In the genomic region with DNA sequence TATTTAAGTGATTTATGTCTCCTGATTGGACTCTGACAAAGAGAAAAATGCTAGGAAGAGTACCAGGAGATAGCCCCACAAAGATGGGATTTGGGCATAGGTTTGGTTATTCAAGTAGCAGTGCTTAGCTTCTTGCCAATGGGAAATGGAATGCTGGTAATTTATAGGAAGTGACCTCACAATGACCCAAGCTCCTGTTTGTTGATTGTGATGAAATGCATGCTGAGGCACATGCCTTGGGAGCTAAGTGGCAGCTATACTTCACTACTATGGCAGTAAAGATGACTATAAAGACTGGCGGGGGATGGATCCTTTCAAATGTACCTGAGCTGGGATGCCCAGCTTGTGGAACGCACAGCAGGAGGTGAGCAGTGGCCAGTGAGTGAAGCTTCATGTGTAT, we compare ENCODE assay signal across 2 cellular contexts.
TF ChIP-seq lines count a peak whose summit lies in the region.

No MANE protein-coding gene starts in this region.

TF ChIP-seq in HEK293, 187 proteins besides CTCF, POLR2A, EP300 and RAD21:
- TF ChIP-seq, protein P1, sequence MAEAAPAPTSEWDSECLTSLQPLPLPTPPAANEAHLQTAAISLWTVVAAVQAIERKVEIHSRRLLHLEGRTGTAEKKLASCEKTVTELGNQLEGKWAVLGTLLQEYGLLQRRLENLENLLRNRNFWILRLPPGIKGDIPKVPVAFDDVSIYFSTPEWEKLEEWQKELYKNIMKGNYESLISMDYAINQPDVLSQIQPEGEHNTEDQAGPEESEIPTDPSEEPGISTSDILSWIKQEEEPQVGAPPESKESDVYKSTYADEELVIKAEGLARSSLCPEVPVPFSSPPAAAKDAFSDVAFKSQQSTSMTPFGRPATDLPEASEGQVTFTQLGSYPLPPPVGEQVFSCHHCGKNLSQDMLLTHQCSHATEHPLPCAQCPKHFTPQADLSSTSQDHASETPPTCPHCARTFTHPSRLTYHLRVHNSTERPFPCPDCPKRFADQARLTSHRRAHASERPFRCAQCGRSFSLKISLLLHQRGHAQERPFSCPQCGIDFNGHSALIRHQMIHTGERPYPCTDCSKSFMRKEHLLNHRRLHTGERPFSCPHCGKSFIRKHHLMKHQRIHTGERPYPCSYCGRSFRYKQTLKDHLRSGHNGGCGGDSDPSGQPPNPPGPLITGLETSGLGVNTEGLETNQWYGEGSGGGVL (tag by site-specific recombination; IDR thresholded peaks at IDR 0.05) = no peak
- TF ChIP-seq ZBTB21 (tag by site-specific recombination; IDR thresholded peaks at IDR 0.05) (0 out of 2 replicates have a peak, but pooled peaks have one; percentile 25), KLF10 (tag by site-specific recombination; IDR thresholded peaks at IDR 0.05) (no peak), SP3 (tag by site-specific recombination; IDR thresholded peaks at IDR 0.05) (no peak), ZNF433 (tag by site-specific recombination; IDR thresholded peaks at IDR 0.05; ENCODE audit: low read depth) (no peak), BCL11B (tag by site-specific recombination; IDR thresholded peaks at IDR 0.05; ENCODE audit: low read depth) (no peak), ZBTB7A (tag by site-specific recombination; IDR thresholded peaks at IDR 0.05; ENCODE audit: low read depth) (no peak)
- TF ChIP-seq, protein P2, sequence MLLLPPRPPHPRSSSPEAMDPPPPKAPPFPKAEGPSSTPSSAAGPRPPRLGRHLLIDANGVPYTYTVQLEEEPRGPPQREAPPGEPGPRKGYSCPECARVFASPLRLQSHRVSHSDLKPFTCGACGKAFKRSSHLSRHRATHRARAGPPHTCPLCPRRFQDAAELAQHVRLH (tag by site-specific recombination; IDR thresholded peaks at IDR 0.05) = no peak

TF ChIP-seq in WTC11, 78 proteins besides CTCF, POLR2A, EP300 and RAD21:
- no peak for TF ChIP-seq TEAD4 (CRISPR knock-in tag; IDR thresholded peaks at IDR 0.05)
- peak; percentile 84; the same call in 1 of the 2 replicates for TF ChIP-seq ZNF416 (CRISPR knock-in tag; IDR thresholded peaks at IDR 0.05)
- TF ChIP-seq, protein P3, sequence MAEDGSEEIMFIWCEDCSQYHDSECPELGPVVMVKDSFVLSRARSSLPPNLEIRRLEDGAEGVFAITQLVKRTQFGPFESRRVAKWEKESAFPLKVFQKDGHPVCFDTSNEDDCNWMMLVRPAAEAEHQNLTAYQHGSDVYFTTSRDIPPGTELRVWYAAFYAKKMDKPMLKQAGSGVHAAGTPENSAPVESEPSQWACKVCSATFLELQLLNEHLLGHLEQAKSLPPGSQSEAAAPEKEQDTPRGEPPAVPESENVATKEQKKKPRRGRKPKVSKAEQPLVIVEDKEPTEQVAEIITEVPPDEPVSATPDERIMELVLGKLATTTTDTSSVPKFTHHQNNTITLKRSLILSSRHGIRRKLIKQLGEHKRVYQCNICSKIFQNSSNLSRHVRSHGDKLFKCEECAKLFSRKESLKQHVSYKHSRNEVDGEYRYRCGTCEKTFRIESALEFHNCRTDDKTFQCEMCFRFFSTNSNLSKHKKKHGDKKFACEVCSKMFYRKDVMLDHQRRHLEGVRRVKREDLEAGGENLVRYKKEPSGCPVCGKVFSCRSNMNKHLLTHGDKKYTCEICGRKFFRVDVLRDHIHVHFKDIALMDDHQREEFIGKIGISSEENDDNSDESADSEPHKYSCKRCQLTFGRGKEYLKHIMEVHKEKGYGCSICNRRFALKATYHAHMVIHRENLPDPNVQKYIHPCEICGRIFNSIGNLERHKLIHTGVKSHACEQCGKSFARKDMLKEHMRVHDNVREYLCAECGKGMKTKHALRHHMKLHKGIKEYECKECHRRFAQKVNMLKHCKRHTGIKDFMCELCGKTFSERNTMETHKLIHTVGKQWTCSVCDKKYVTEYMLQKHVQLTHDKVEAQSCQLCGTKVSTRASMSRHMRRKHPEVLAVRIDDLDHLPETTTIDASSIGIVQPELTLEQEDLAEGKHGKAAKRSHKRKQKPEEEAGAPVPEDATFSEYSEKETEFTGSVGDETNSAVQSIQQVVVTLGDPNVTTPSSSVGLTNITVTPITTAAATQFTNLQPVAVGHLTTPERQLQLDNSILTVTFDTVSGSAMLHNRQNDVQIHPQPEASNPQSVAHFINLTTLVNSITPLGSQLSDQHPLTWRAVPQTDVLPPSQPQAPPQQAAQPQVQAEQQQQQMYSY (CRISPR knock-in tag; IDR thresholded peaks at IDR 0.05) = no peak
- TF ChIP-seq, protein P4, sequence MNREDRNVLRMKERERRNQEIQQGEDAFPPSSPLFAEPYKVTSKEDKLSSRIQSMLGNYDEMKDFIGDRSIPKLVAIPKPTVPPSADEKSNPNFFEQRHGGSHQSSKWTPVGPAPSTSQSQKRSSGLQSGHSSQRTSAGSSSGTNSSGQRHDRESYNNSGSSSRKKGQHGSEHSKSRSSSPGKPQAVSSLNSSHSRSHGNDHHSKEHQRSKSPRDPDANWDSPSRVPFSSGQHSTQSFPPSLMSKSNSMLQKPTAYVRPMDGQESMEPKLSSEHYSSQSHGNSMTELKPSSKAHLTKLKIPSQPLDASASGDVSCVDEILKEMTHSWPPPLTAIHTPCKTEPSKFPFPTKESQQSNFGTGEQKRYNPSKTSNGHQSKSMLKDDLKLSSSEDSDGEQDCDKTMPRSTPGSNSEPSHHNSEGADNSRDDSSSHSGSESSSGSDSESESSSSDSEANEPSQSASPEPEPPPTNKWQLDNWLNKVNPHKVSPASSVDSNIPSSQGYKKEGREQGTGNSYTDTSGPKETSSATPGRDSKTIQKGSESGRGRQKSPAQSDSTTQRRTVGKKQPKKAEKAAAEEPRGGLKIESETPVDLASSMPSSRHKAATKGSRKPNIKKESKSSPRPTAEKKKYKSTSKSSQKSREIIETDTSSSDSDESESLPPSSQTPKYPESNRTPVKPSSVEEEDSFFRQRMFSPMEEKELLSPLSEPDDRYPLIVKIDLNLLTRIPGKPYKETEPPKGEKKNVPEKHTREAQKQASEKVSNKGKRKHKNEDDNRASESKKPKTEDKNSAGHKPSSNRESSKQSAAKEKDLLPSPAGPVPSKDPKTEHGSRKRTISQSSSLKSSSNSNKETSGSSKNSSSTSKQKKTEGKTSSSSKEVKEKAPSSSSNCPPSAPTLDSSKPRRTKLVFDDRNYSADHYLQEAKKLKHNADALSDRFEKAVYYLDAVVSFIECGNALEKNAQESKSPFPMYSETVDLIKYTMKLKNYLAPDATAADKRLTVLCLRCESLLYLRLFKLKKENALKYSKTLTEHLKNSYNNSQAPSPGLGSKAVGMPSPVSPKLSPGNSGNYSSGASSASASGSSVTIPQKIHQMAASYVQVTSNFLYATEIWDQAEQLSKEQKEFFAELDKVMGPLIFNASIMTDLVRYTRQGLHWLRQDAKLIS (CRISPR knock-in tag; IDR thresholded peaks at IDR 0.05; ENCODE audit: borderline replicate concordance) = no peak
- no peak for TF ChIP-seq PRRX2 (CRISPR knock-in tag; IDR thresholded peaks at IDR 0.05)
